In genomic region chr5:119171686-119172085, GRCh38 we compare ENCODE assay signal across 33 cellular contexts.
"Had no signal": no experiment of that assay in that cellular context is flagged by ENCODE, and none has a peak within 500 bp of the region (broad histone marks: within the 10 kb centered on the region; RNA-seq: fewer than 3 reads in every experiment).

No MANE protein-coding gene starts in this region.

- H3K4me3 ChIP-seq: MG63, Peyer's patch had no signal

- H3K4me1 Mint-ChIP-seq: brain had no signal

- DNase-seq: activated B cell treated with CpG ODN at 0.5 μM for 24 hours; activated CD4-positive, alpha-beta T cell treated with anti-CD3 and anti-CD28 coated beads for 1 hour; activated CD4-positive, alpha-beta T cell treated with anti-CD3 and anti-CD28 coated beads, Interleukin-2, amount 10 ng/mL, durations not matched to agents 24 days and 14 days; activated CD4-positive, alpha-beta T cell treated with anti-CD3 and anti-CD28 coated beads, Interleukin-2, amount 50 U/mL, for 48 hours; activated CD8-positive, alpha-beta memory T cell treated with anti-CD3 and anti-CD28 coated beads for 24 hours; activated effector memory CD4-positive, alpha-beta T cell treated with anti-CD3 and anti-CD28 coated beads, Interleukin-2, amount 50 U/mL, for 16 hours; activated naive CD4-positive, alpha-beta T cell treated with anti-CD3 and anti-CD28 coated beads for 36 hours; activated T-cell treated with anti-CD3 and anti-CD28 coated beads, Interleukin-2, amount 50 U/mL, for 4 hours; amygdala; MG63; MV-4-11; NCI-H1092 treated with DMSO at 0.1 percent for 48 hours; NCI-H1417 treated with DMSO at 0.1 percent for 48 hours; NCI-H1694; NCI-H2029; NCI-H2107; NCI-H2227 treated with DMSO at 0.1 percent for 48 hours; NCI-H446 treated with DMSO at 0.1 percent for 48 hours; NCI-H524 treated with DMSO at 0.1 percent for 48 hours; NCI-H748 treated with DMSO at 0.1 percent for 48 hours; OCI-M1; Peyer's patch; SHP77 treated with DMSO at 0.1 percent for 48 hours; T-cell; T-helper 2 cell; T1000 had no signal

- ATAC-seq: activated T-cell treated with anti-CD3 and anti-CD28 coated beads, Interleukin-2, amount 50 U/mL, for 4 hours; T-cell had no signal

- H3K4me1 ChIP-seq: Peyer's patch had no signal

- H3K9me3 Mint-ChIP-seq: activated B cell treated with CpG ODN at 0.5 μM for 24 hours; activated naive CD4-positive, alpha-beta T cell treated with anti-CD3 and anti-CD28 coated beads for 36 hours; activated T-cell treated with anti-CD3 and anti-CD28 coated beads, Interleukin-2, amount 50 U/mL, for 4 hours; brain; central memory CD8-positive, alpha-beta T cell; T-cell had no signal

- FAIRE-seq: astrocyte, TTC549 had no signal

- H3K36me3 ChIP-seq: Peyer's patch had no signal

- H3K27ac Mint-ChIP-seq: activated B cell treated with CpG ODN at 0.5 μM for 24 hours; activated CD4-positive, alpha-beta T cell treated with anti-CD3 and anti-CD28 coated beads, Interleukin-2, amount 10 ng/mL, durations not matched to agents 24 days and 14 days; activated naive CD4-positive, alpha-beta T cell treated with anti-CD3 and anti-CD28 coated beads for 36 hours; activated naive CD8-positive, alpha-beta T cell; brain; T-cell had no signal

- H3K27ac ChIP-seq: KMS-11, Peyer's patch, RWPE1 had no signal

- H3K4me2 ChIP-seq: KMS-11 had no signal

- H3K27me3 ChIP-seq: MG63, Peyer's patch had no signal

- H3K27me3 Mint-ChIP-seq: activated B cell treated with CpG ODN at 0.5 μM for 24 hours; activated CD4-positive, alpha-beta T cell treated with anti-CD3 and anti-CD28 coated beads, Interleukin-2, amount 10 ng/mL, durations not matched to agents 24 days and 14 days; activated naive CD8-positive, alpha-beta T cell; brain; central memory CD8-positive, alpha-beta T cell; T-cell had no signal

- H3K4me3 Mint-ChIP-seq: activated B cell treated with CpG ODN at 0.5 μM for 24 hours; activated CD4-positive, alpha-beta T cell treated with anti-CD3 and anti-CD28 coated beads, Interleukin-2, amount 10 ng/mL, durations not matched to agents 24 days and 14 days; activated naive CD4-positive, alpha-beta T cell treated with anti-CD3 and anti-CD28 coated beads for 36 hours; activated naive CD8-positive, alpha-beta T cell; activated T-cell treated with anti-CD3 and anti-CD28 coated beads, Interleukin-2, amount 50 U/mL, for 4 hours; brain; central memory CD8-positive, alpha-beta T cell; T-cell had no signal

- H3K9me3 ChIP-seq: MG63, Peyer's patch had no signal
